7 cellular contexts compared by ENCODE assay signal in the genomic region with DNA sequence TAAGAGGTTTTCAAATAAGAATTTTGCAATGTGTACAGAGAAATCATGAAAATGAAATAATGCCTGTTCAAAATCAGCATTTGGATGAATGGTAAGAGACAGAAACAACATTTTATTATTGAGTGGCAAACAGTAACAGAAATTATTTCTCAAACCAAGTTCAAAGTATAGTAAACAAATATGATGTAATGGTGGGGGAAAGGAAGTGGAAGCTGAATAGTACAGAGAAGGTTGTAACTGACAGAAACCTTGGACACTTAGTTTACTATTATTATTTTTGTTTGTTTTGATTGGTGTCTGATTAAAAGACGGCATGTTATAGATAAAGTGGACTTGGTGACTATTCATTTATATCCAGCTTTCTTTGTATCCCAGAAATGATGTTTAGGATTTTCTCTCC.
"Had no signal": no experiment of that assay in that cellular context is flagged by ENCODE, and none has a peak within 500 bp of the region (broad histone marks: within the 10 kb centered on the region; RNA-seq: fewer than 3 reads in every experiment).

No MANE protein-coding gene starts in this region.

- DNase-seq: IMR-90, KBM-7, KG1 had no signal

- H3K9ac ChIP-seq: KMS-11 had no signal

- FAIRE-seq: HTR-8/SVneo, K562 had no signal

- ATAC-seq: K562 had no signal

- H3K27ac ChIP-seq: HL-60, KMS-11 had no signal

- H3K4me2 ChIP-seq: KMS-11 had no signal

- H3K4me3 ChIP-seq: K562 had no signal
